ENCODE assay signal across 9 cellular contexts in genomic region chr22:50530280-50530856, GRCh38. TPM values are rescaled to one million over a fixed set of nuclear protein-coding genes. Genes with fewer than 3 reads are reported as not detected.
A peak's percentile ranks its signal among the peaks of the same experiment; 100 is the strongest.
DNase-seq lines count a peak whose midpoint lies in the region; ATAC-seq and TF ChIP-seq lines count a peak whose summit lies in the region.
"Had no signal": no experiment of that assay in that cellular context is flagged by ENCODE, and none has a peak within 500 bp of the region (broad histone marks: within the 10 kb centered on the region; RNA-seq: fewer than 3 reads in every experiment).

No MANE protein-coding gene starts in this region.

- no peaks in the 10 kb centered on the region for H3K9me3 ChIP-seq in mucosa of rectum (ENCODE audit: control insufficient read depth in 2 of 2, low read length in 2 of 2)
- H3K9me3 ChIP-seq in uterus = no peaks in the 10 kb centered on the region

- ATAC-seq in HG03159 (IDR thresholded peaks at IDR 0.05; ENCODE audit: unreplicated experiment) (peak; percentile 21), HG03025 (IDR thresholded peaks at IDR 0.05; ENCODE audit: low FRiP score, unreplicated experiment) (no peak)

- H3K27me3 ChIP-seq in mucosa of rectum (ENCODE audit: control insufficient read depth in 2 of 2, insufficient read depth in 2 of 2, low read length in 2 of 2) = no peaks in the 10 kb centered on the region
- H3K27me3 ChIP-seq in uterus = peaks cover 4 to 24% of the 10 kb centered on the region in 2 donors

- H3K27ac ChIP-seq in mucosa of rectum (ENCODE audit: low read depth in 2 of 2, low read length in 2 of 2) (peak overlapping the region; percentile 93 to 99), uterus (peak overlapping the region; percentile 77 to 85)

- TF ChIP-seq POLR2A in GM15510 (IDR thresholded peaks at IDR 0.05; ENCODE audit: borderline replicate concordance, extremely low read depth, insufficient read length) = peak; percentile 8
- no peak for TF ChIP-seq POLR2A in erythroblast (IDR thresholded peaks at IDR 0.05; ENCODE audit: low read length)
- peak; percentile 1 to 27 for TF ChIP-seq POLR2A in uterus (IDR thresholded peaks at IDR 0.05)

- DNase-seq in UCSD-AML1 (lab: John Stamatoyannopoulos, UW; ENCODE audit: unreplicated experiment) (peak; percentile 70), erythroblast (lab: John Stamatoyannopoulos, UW) (peak; percentile 67 to 70), uterus (peak; percentile 66 to 74), NCI-H2107 treated with DMSO at 0.1 percent for 48 hours (lab: John Stamatoyannopoulos, UW; ENCODE audit: unreplicated experiment) (no peak)

- peak overlapping the region; percentile 68 to 85 for H3K4me3 ChIP-seq in mucosa of rectum (ENCODE audit: low read length in 2 of 2)
- peak overlapping the region; percentile 39 to 40 for H3K4me3 ChIP-seq in uterus

- no peak for TF ChIP-seq CTCF in uterus (IDR thresholded peaks at IDR 0.05)

- H3K4me1 ChIP-seq in mucosa of rectum (ENCODE audit: control insufficient read depth in 2 of 2, insufficient read depth in 2 of 2, low read length in 2 of 2) = peaks cover 26 to 31% of the 10 kb centered on the region in 2 donors
- H3K4me1 ChIP-seq in uterus = peaks cover 0 to 11% of the 10 kb centered on the region in 2 donors

- H3K9ac ChIP-seq in mucosa of rectum (ENCODE audit: low read depth in 1 of 2, low read length in 2 of 2) = peak overlapping the region; percentile 81 to 83

- intact Hi-C loops in uterus (cut with DNase I; ENCODE audit: low total_unique reads) = no loop called here

- H3K36me3 ChIP-seq in mucosa of rectum (ENCODE audit: control insufficient read depth in 2 of 2, insufficient read depth in 2 of 2, low read length in 2 of 2) = no peaks in the 10 kb centered on the region
- no peaks in the 10 kb centered on the region for H3K36me3 ChIP-seq in uterus

RNA-seq across cellular contexts. Expression of gene TYMP, which starts 0.6 kb away (rescaled TPM):
- total RNA-seq in uterus = 10 to 100 TPM in 3 of 4 donors, 1 to 10 TPM in 1; 4.4 to 21.5 (median 15.6) TPM

RNA-seq across cellular contexts. Expression of gene SCO2, which starts 5.0 kb away (rescaled TPM):
- 1 to 10 TPM in 2 of 4 donors, not detected in 2; 3.5 to 3.9 TPM for total RNA-seq in uterus

RNA-seq across cellular contexts. Expression of gene KLHDC7B, which starts 15.3 kb away (rescaled TPM):
- not detected for total RNA-seq in uterus
- total RNA-seq: dermis microvascular lymphatic vessel endothelial cell had no signal

RNA-seq across cellular contexts. Expression of gene NCAPH2, which starts 22.3 kb away (rescaled TPM):
- 100 to 1,000 TPM in 1 of 4 donors, 10 to 100 TPM in 3; 51.7 to 155 (median 55.4) TPM for total RNA-seq in uterus

RNA-seq across cellular contexts. Expression of gene LMF2, which starts 22.9 kb away (rescaled TPM):
- 10 to 100 TPM; 19.7 to 61.3 (median 32.0) TPM for total RNA-seq in uterus
